In the genomic region with DNA sequence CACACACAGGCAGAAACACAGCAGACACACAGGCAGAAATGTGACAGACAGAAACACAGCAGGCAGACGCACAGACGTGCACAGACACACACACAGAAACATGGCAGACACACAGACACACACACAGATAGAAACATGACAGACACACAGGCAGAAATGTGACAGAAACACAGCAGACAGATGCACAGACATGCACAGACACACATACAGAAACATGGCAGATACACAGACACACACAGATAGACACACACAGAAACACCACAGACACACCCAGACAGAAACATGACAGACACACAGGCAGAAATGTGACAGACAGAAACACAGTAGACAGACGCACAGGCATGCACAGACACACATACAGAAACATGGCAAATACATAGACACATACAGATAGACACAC, we compare ENCODE assay signal across 17 cellular contexts. TPM values are rescaled to one million over a fixed set of nuclear protein-coding genes. Genes with fewer than 3 reads are reported as not detected.
DNase-seq lines count a peak whose midpoint lies in the region; ATAC-seq, FAIRE-seq and TF ChIP-seq lines count a peak whose summit lies in the region.
"Had no signal": no experiment of that assay in that cellular context is flagged by ENCODE, and none has a peak within 500 bp of the region (broad histone marks: within the 10 kb centered on the region; RNA-seq: fewer than 3 reads in every experiment).

No MANE protein-coding gene starts in this region.

- peaks cover under 1% of the 10 kb centered on the region for H3K36me3 Mint-ChIP-seq in activated CD4-positive, alpha-beta T cell treated with anti-CD3 and anti-CD28 coated beads for 36 hours (ENCODE audit: low read depth)
- no peaks in the 10 kb centered on the region for H3K36me3 Mint-ChIP-seq in endothelial cell (ENCODE audit: low read depth, unreplicated experiment)
- H3K36me3 Mint-ChIP-seq: mesothelial cell of epicardium had no signal

- no peaks in the 10 kb centered on the region for H3K9me2 ChIP-seq in Karpas-422 (replicated peaks; ENCODE audit: insufficient read depth, low read length)

- no peak for TF ChIP-seq POLR2A in GM12878 (IDR thresholded peaks at IDR 0.05; ENCODE audit: low read depth, low read length)
- TF ChIP-seq POLR2A in right lobe of liver (IDR thresholded peaks at IDR 0.05): no peak

- no peak for TF ChIP-seq RAD21 in GM12878 (IDR thresholded peaks at IDR 0.05; ENCODE audit: insufficient read depth, low read depth, low read length)

- H3K4me1 ChIP-seq in GM12878 (ENCODE audit: control insufficient read depth, insufficient read depth, low read length) (peaks cover 12% of the 10 kb centered on the region), right lobe of liver (peaks cover 0 to 11% (median 0%) of the 10 kb centered on the region in 4 donors), tibial artery (peaks cover 0 to 91% (median 67%) of the 10 kb centered on the region in 4 donors), Karpas-422 (ENCODE audit: low read length) (peaks cover 7% of the 10 kb centered on the region; the same call in 1 of the 2 replicates)

- in situ Hi-C loops in GM12878 (cut with MboI): no loop called here

- no peaks in the 10 kb centered on the region for H3K9me3 Mint-ChIP-seq in activated CD4-positive, alpha-beta T cell treated with anti-CD3 and anti-CD28 coated beads for 36 hours (ENCODE audit: low read depth)
- H3K9me3 Mint-ChIP-seq in endothelial cell (ENCODE audit: unreplicated experiment): no peaks in the 10 kb centered on the region
- H3K9me3 Mint-ChIP-seq: mesothelial cell of epicardium had no signal

- H3K27me3 Mint-ChIP-seq in activated CD4-positive, alpha-beta T cell treated with anti-CD3 and anti-CD28 coated beads for 36 hours: peaks cover 2% of the 10 kb centered on the region
- peaks cover 4% of the 10 kb centered on the region for H3K27me3 Mint-ChIP-seq in endothelial cell (ENCODE audit: unreplicated experiment)

- no peak overlapping the region for H3K4me3 ChIP-seq in GM12878
- H3K4me3 ChIP-seq in right lobe of liver: peak overlapping the region; percentile 7 to 42 (median 26)
- H3K4me3 ChIP-seq in tibial artery: peak overlapping the region; percentile 84 to 88
- H3K4me3 ChIP-seq in Karpas-422 (ENCODE audit: low read length): no peak overlapping the region

- no peak for TF ChIP-seq EP300 in GM12878 (IDR thresholded peaks at IDR 0.05; ENCODE audit: borderline replicate concordance in 1 of 2, control insufficient read depth in 1 of 2, low read depth in 2 of 2, low read length in 2 of 2)

- H3K9ac ChIP-seq in GM12878 (ENCODE audit: control insufficient read depth, insufficient read depth, low read length) (no peak overlapping the region), Karpas-422 (ENCODE audit: low read length) (no peak overlapping the region)

- H3K4me3 Mint-ChIP-seq in activated CD4-positive, alpha-beta T cell treated with anti-CD3 and anti-CD28 coated beads for 36 hours: no peak overlapping the region
- no peak overlapping the region for H3K4me3 Mint-ChIP-seq in endothelial cell (ENCODE audit: unreplicated experiment)
- H3K4me3 Mint-ChIP-seq: mesothelial cell of epicardium had no signal

- no peak overlapping the region for H3K27ac ChIP-seq in GM12878 (ENCODE audit: control insufficient read depth, insufficient read depth)
- peak overlapping the region in 1 of 3 donors; percentile 31 for H3K27ac ChIP-seq in right lobe of liver
- peak overlapping the region; percentile 96 to 97 for H3K27ac ChIP-seq in tibial artery
- H3K27ac ChIP-seq in Karpas-422 (ENCODE audit: low read length): no peak overlapping the region
- H3K27ac ChIP-seq: dorsolateral prefrontal cortex had no signal

- H2AFZ ChIP-seq in GM12878 (ENCODE audit: control insufficient read depth, low read depth, low read length): peak overlapping the region; percentile 28
- no peak overlapping the region for H2AFZ ChIP-seq in Karpas-422 (ENCODE audit: low read length)

- no peak for TF ChIP-seq CTCF in GM12878 (IDR thresholded peaks at IDR 0.05 in 2 of 3, conservative IDR thresholded peaks at IDR 0.05 in 1 of 3; ENCODE audit: control insufficient read depth in 2 of 3, extremely low read depth in 1 of 3, insufficient read depth in 1 of 3, low read depth in 3 of 3, low read length in 3 of 3)
- TF ChIP-seq CTCF in right lobe of liver (IDR thresholded peaks at IDR 0.05): no peak
- TF ChIP-seq CTCF in tibial artery (IDR thresholded peaks at IDR 0.05): no peak
- no peak for TF ChIP-seq CTCF in endothelial cell (IDR thresholded peaks at IDR 0.05; ENCODE audit: unreplicated experiment)

- RAD21 ChIA-PET in GM12878 (lab: Charles Lee; ENCODE audit: unreplicated experiment): interaction anchor here (0.6 to 1.4 kb wide), 2 partner anchors 17 to 51 kb away, joined by 3 read pairs; no protein-coding TSS in a partner anchor

- H3K27me3 ChIP-seq in GM12878 (replicated peaks in 1 of 2; ENCODE audit: control insufficient read depth in 2 of 2, insufficient read depth in 2 of 2, low read length in 1 of 2) (no peaks in the 10 kb centered on the region), right lobe of liver (no peaks in the 10 kb centered on the region), tibial artery (no peaks in the 10 kb centered on the region), Karpas-422 (ENCODE audit: low read length) (no peaks in the 10 kb centered on the region)

- H3K36me3 ChIP-seq in GM12878 (ENCODE audit: control insufficient read depth in 2 of 2, insufficient read depth in 2 of 2, low read length in 1 of 2) (no peaks in the 10 kb centered on the region), right lobe of liver (no peaks in the 10 kb centered on the region), tibial artery (peaks cover under 1 to 2% (median 2%) of the 10 kb centered on the region in 3 donors), Karpas-422 (ENCODE audit: insufficient read depth, low read length) (no peaks in the 10 kb centered on the region)

- H3K9me3 ChIP-seq in GM12878 (replicated peaks; ENCODE audit: control insufficient read depth, insufficient read depth, low read length): no peaks in the 10 kb centered on the region
- no peaks in the 10 kb centered on the region for H3K9me3 ChIP-seq in right lobe of liver
- H3K9me3 ChIP-seq in tibial artery: no peaks in the 10 kb centered on the region
- no peaks in the 10 kb centered on the region for H3K9me3 ChIP-seq in Karpas-422 (ENCODE audit: low read length)

- H3K4me1 Mint-ChIP-seq in activated CD4-positive, alpha-beta T cell treated with anti-CD3 and anti-CD28 coated beads for 36 hours: peaks cover 2% of the 10 kb centered on the region
- H3K4me1 Mint-ChIP-seq in endothelial cell (ENCODE audit: unreplicated experiment): peaks cover 11% of the 10 kb centered on the region

- CTCF ChIA-PET in activated CD4-positive, alpha-beta T cell treated with anti-CD3 and anti-CD28 coated beads for 36 hours (lab: Charles Lee): interaction anchor here (0.6 to 1.2 kb wide), 3 partner anchors 14 to 19 kb away, joined by 3 to 6 read pairs (median 4); no protein-coding TSS in a partner anchor
- CTCF ChIA-PET in GM12878 (lab: Yijun Ruan, JAX): interaction anchor here (1.5 kb wide), 2 partner anchors 18 to 60 kb away, joined by 3 to 4 read pairs; no protein-coding TSS in a partner anchor

- DNase-seq in activated CD4-positive, alpha-beta T cell treated with anti-CD3 and anti-CD28 coated beads for 36 hours: no peak
- no peak for DNase-seq in activated CD4-positive, alpha-beta T cell treated with anti-CD3 and anti-CD28 coated beads, Interleukin-2, amount 50 U/mL, for 4 hours
- DNase-seq in GM12878 (ENCODE audit: low read depth, low spot score): no peak
- no peak for DNase-seq in right lobe of liver
- DNase-seq in tibial artery: no peak
- DNase-seq in Karpas-422: no peak
- no peak for DNase-seq in endothelial cell (ENCODE audit: low spot score)
- DNase-seq in activated T-cell treated with anti-CD3 and anti-CD28 coated beads for 4 hours: no peak
- DNase-seq: dorsolateral prefrontal cortex; NCI-H2029 treated with DMSO at 0.1 percent for 48 hours; nucleus accumbens; RPMI8226; stimulated activated CD4-positive, alpha-beta T cell treated with anti-CD3 and anti-CD28 coated beads, Interleukin-12 subunit alpha, Interleukin-12 subunit beta, amount 100 ng/mL, for 4 hours; T-helper 1 cell had no signal

- intact Hi-C loops in activated CD4-positive, alpha-beta T cell treated with anti-CD3 and anti-CD28 coated beads for 36 hours (cut with DNase I, micrococcal nuclease): no loop called here
- intact Hi-C loops in GM12878 (cut with micrococcal nuclease; ENCODE audit: unreplicated experiment): loop anchor here (5.0 kb wide), 1 partner anchor 33 kb away; the partner anchor contains the start of gene HMG20B
- intact Hi-C loops in right lobe of liver (cut with DNase I): no loop called here
- intact Hi-C loops in tibial artery (cut with DNase I; ENCODE audit: low total_unique reads): loop anchor here (10.0 kb wide), 1 partner anchor 141 kb away; no protein-coding TSS in a partner anchor

- H3K27ac Mint-ChIP-seq in activated CD4-positive, alpha-beta T cell treated with anti-CD3 and anti-CD28 coated beads for 36 hours: no peak overlapping the region
- H3K27ac Mint-ChIP-seq in endothelial cell (ENCODE audit: unreplicated experiment): no peak overlapping the region
- H3K27ac Mint-ChIP-seq: mesothelial cell of epicardium had no signal

- no TSS peak for BruUV-seq in GM12878 (replicated peaks; lab: Mats Ljungman, UMichigan)

- H3K79me2 ChIP-seq in GM12878 (ENCODE audit: control insufficient read depth, insufficient read depth, low read length): no peaks in the 10 kb centered on the region
- no peaks in the 10 kb centered on the region for H3K79me2 ChIP-seq in Karpas-422 (ENCODE audit: low read length)

- POLR2A ChIA-PET in activated CD4-positive, alpha-beta T cell treated with anti-CD3 and anti-CD28 coated beads for 36 hours (lab: Charles Lee): no interaction called here
- POLR2A ChIA-PET in GM12878 (lab: Charles Lee): interaction anchor here (1.3 kb wide), 1 partner anchor 14 kb away, joined by 3 read pairs; no protein-coding TSS in a partner anchor

- peak; percentile 75 for FAIRE-seq in GM12878 (lab: Jason Lieb, UNC)

- H3K4me2 ChIP-seq in GM12878 (ENCODE audit: control insufficient read depth, insufficient read depth): peak overlapping the region; percentile 15; the same call in 1 of the 2 replicates
- no peak overlapping the region for H3K4me2 ChIP-seq in Karpas-422 (ENCODE audit: low read depth, low read length, poor library complexity, severe bottlenecking)

- H4K20me1 ChIP-seq in GM12878 (ENCODE audit: control insufficient read depth, insufficient read depth) (no peaks in the 10 kb centered on the region), Karpas-422 (ENCODE audit: insufficient read depth, low read depth, low read length) (peaks cover 10% of the 10 kb centered on the region; the same call in 1 of the 2 replicates)

- peak; percentile 4 for ATAC-seq in activated CD4-positive, alpha-beta T cell treated with anti-CD3 and anti-CD28 coated beads for 36 hours
- ATAC-seq in GM12878 (no peak), right lobe of liver (no peak)

- 33% methylated on average over 3 of the region's 3 CpGs for WGBS in GM12878 (ENCODE audit: insufficient coverage, insufficient replicate concordance, low lambda C conversion rate, missing lambda C conversion rate)
- WGBS in right lobe of liver (ENCODE audit: insufficient coverage, low coverage, low lambda C conversion rate, missing lambda C conversion rate): 57% methylated on average over 3 of the region's 3 CpGs

- SMC1A ChIA-PET in GM12878 (lab: Charles Lee; ENCODE audit: uncharacterized antibody, unreplicated experiment): no interaction called here

RNA-seq across cellular contexts. Expression of gene TBXA2R, which starts 1.3 kb away (rescaled TPM):
- under 1 TPM; 0.64 to 0.72 TPM for total RNA-seq in activated CD4-positive, alpha-beta T cell treated with anti-CD3 and anti-CD28 coated beads for 36 hours
- 0.34 and 1.2 TPM in 2 replicates for total RNA-seq in GM12878 (2013; cell fraction: nucleolus; rRNA removed)
- total RNA-seq in GM12878 (2014; rRNA removed) (not detected in 2 replicates), GM12878 (2014; rRNA removed; fragmentation: Illumina TruSeq; extraction: Trizol) (not detected in 2 replicates), GM12878 (2021) (not detected in 2 replicates), right lobe of liver (10 to 100 TPM in 1 of 6 experiments, 1 to 10 TPM in 5; 2.8 to 10.4 (median 4.7) TPM), endothelial cell (ENCODE audit: unreplicated experiment) (7.3 TPM)
- polyA plus RNA-seq in GM12878 (2011; ENCODE audit: low read depth): not detected
- polyA plus RNA-seq in GM12878 (2011; rRNA removed) (0.03 TPM in 1 of 2 replicates, not detected in the other), GM12878 (2014; fragmentation: Illumina TruSeq; extraction: Trizol) (0.03 TPM in 1 of 2 replicates, not detected in the other), GM12878 (2014; fragmentation: Nextera tagmentation; extraction: Ambion mirVana) (not detected), GM12878 (2014; rRNA removed) (0.10 TPM in 1 of 2 replicates, not detected in the other), GM12878 (2016; fragmentation: Nextera tagmentation; extraction: Ambion mirVana) (not detected)
- 0.05 and 0.06 TPM in 2 replicates for polyA plus RNA-seq in GM12878 (2011; cell fraction: cytosol; rRNA removed)
- polyA plus RNA-seq in GM12878 (2011; cell fraction: nucleus; rRNA removed): 0.12 and 0.13 TPM in 2 replicates
- 0.10 and 0.14 TPM in 2 replicates for polyA plus RNA-seq in GM12878 (2012)
- polyA minus RNA-seq in GM12878 (2011; rRNA and poly(A)+ RNA removed): not detected in 2 replicates
- polyA minus RNA-seq in GM12878 (2011; cell fraction: cytosol; rRNA and poly(A)+ RNA removed): not detected in 2 replicates
- polyA minus RNA-seq in GM12878 (2011; cell fraction: nucleus; rRNA and poly(A)+ RNA removed): not detected in 2 replicates
- 0.15 and 0.22 TPM in 2 replicates for total RNA-seq in Karpas-422 (2014; rRNA removed; shearing (Covaris generic); ENCODE audit: low replicate concordance)

RNA-seq across cellular contexts. Expression of gene GIPC3, which starts 20.1 kb away (rescaled TPM):
- total RNA-seq in activated CD4-positive, alpha-beta T cell treated with anti-CD3 and anti-CD28 coated beads for 36 hours: under 1 TPM; 0.48 to 0.51 TPM
- not detected in 2 replicates for total RNA-seq in GM12878 (2013; cell fraction: nucleolus; rRNA removed)
- total RNA-seq in GM12878 (2014; rRNA removed): not detected in 2 replicates
- total RNA-seq in GM12878 (2014; rRNA removed; fragmentation: Illumina TruSeq; extraction: Trizol): not detected in 2 replicates
- total RNA-seq in GM12878 (2021): not detected in 2 replicates
- polyA plus RNA-seq in GM12878 (2011; ENCODE audit: low read depth): 0.07 TPM
- polyA plus RNA-seq in GM12878 (2011; rRNA removed): not detected in 2 replicates
- polyA plus RNA-seq in GM12878 (2011; cell fraction: cytosol; rRNA removed): not detected in 2 replicates
- polyA plus RNA-seq in GM12878 (2011; cell fraction: nucleus; rRNA removed): not detected in 2 replicates
- 0.08 and 0.13 TPM in 2 replicates for polyA plus RNA-seq in GM12878 (2012)
- not detected in 2 replicates for polyA plus RNA-seq in GM12878 (2014; fragmentation: Illumina TruSeq; extraction: Trizol)
- not detected for polyA plus RNA-seq in GM12878 (2014; fragmentation: Nextera tagmentation; extraction: Ambion mirVana)
- not detected in 2 replicates for polyA plus RNA-seq in GM12878 (2014; rRNA removed)
- polyA plus RNA-seq in GM12878 (2016; fragmentation: Nextera tagmentation; extraction: Ambion mirVana): not detected
- not detected in 2 replicates for polyA minus RNA-seq in GM12878 (2011; rRNA and poly(A)+ RNA removed)
- not detected in 2 replicates for polyA minus RNA-seq in GM12878 (2011; cell fraction: cytosol; rRNA and poly(A)+ RNA removed)
- polyA minus RNA-seq in GM12878 (2011; cell fraction: nucleus; rRNA and poly(A)+ RNA removed): not detected in 2 replicates
- total RNA-seq in right lobe of liver: 1 to 10 TPM in 2 of 6 experiments, under 1 TPM in 4; 0.51 to 1.6 (median 0.80) TPM
- total RNA-seq in Karpas-422 (2014; rRNA removed; shearing (Covaris generic); ENCODE audit: low replicate concordance): not detected in 2 replicates
- 11.0 TPM for total RNA-seq in endothelial cell (ENCODE audit: unreplicated experiment)
- total RNA-seq: A172, M059J had no signal

RNA-seq across cellular contexts. Expression of gene CACTIN, which starts 21.2 kb away (rescaled TPM):
- total RNA-seq in activated CD4-positive, alpha-beta T cell treated with anti-CD3 and anti-CD28 coated beads for 36 hours: 10 to 100 TPM; 28.0 to 33.6 TPM
- 20.6 and 28.4 TPM in 2 replicates for total RNA-seq in GM12878 (2013; cell fraction: nucleolus; rRNA removed)
- total RNA-seq in GM12878 (2014; rRNA removed) (26.4 and 29.5 TPM in 2 replicates), GM12878 (2014; rRNA removed; fragmentation: Illumina TruSeq; extraction: Trizol) (9.3 and 12.5 TPM in 2 replicates), GM12878 (2021) (28.9 and 31.4 TPM in 2 replicates), right lobe of liver (10 to 100 TPM in 4 of 6 experiments, 1 to 10 TPM in 2; 8.4 to 14.9 (median 10.3) TPM), endothelial cell (ENCODE audit: unreplicated experiment) (31.8 TPM)
- polyA plus RNA-seq in GM12878 (2011; ENCODE audit: low read depth): 7.6 TPM
- polyA plus RNA-seq in GM12878 (2011; rRNA removed) (5.3 and 12.6 TPM in 2 replicates), GM12878 (2014; fragmentation: Illumina TruSeq; extraction: Trizol) (1.9 and 4.7 TPM in 2 replicates), GM12878 (2014; fragmentation: Nextera tagmentation; extraction: Ambion mirVana) (1 to 10 TPM in 1 of 2 experiments, under 1 TPM in 1; 0.40 to 1.4 TPM), GM12878 (2014; rRNA removed) (25.8 and 32.6 TPM in 2 replicates), GM12878 (2016; fragmentation: Nextera tagmentation; extraction: Ambion mirVana) (10 to 100 TPM; 11.7 to 14.6 TPM)
- 15.0 and 22.8 TPM in 2 replicates for polyA plus RNA-seq in GM12878 (2011; cell fraction: cytosol; rRNA removed)
- polyA plus RNA-seq in GM12878 (2011; cell fraction: nucleus; rRNA removed): 43.1 and 62.5 TPM in 2 replicates
- polyA plus RNA-seq in GM12878 (2012): 13.5 and 14.9 TPM in 2 replicates
- polyA minus RNA-seq in GM12878 (2011; rRNA and poly(A)+ RNA removed): 6.9 and 11.5 TPM in 2 replicates
- 4.9 and 7.6 TPM in 2 replicates for polyA minus RNA-seq in GM12878 (2011; cell fraction: cytosol; rRNA and poly(A)+ RNA removed)
- polyA minus RNA-seq in GM12878 (2011; cell fraction: nucleus; rRNA and poly(A)+ RNA removed): 5.2 and 10.4 TPM in 2 replicates
- 9.5 and 24.8 TPM in 2 replicates for total RNA-seq in Karpas-422 (2014; rRNA removed; shearing (Covaris generic); ENCODE audit: low replicate concordance)

RNA-seq across cellular contexts. Expression of gene HMG20B, which starts 32.6 kb away (rescaled TPM):
- 10 to 100 TPM; 59.5 to 62.5 TPM for total RNA-seq in activated CD4-positive, alpha-beta T cell treated with anti-CD3 and anti-CD28 coated beads for 36 hours
- 16.4 and 20.5 TPM in 2 replicates for total RNA-seq in GM12878 (2013; cell fraction: nucleolus; rRNA removed)
- total RNA-seq in GM12878 (2014; rRNA removed): 62.9 and 68.5 TPM in 2 replicates
- 21.8 and 22.5 TPM in 2 replicates for total RNA-seq in GM12878 (2014; rRNA removed; fragmentation: Illumina TruSeq; extraction: Trizol)
- total RNA-seq in GM12878 (2021): 80.9 and 86.4 TPM in 2 replicates
- 20.6 TPM for polyA plus RNA-seq in GM12878 (2011; ENCODE audit: low read depth)
- polyA plus RNA-seq in GM12878 (2011; rRNA removed): 22.7 and 30.4 TPM in 2 replicates
- 33.5 and 57.7 TPM in 2 replicates for polyA plus RNA-seq in GM12878 (2011; cell fraction: cytosol; rRNA removed)
- polyA plus RNA-seq in GM12878 (2011; cell fraction: nucleus; rRNA removed): 106 and 137 TPM in 2 replicates
- polyA plus RNA-seq in GM12878 (2012): 52.1 and 53.5 TPM in 2 replicates
- polyA plus RNA-seq in GM12878 (2014; fragmentation: Illumina TruSeq; extraction: Trizol): 7.8 and 12.9 TPM in 2 replicates
- polyA plus RNA-seq in GM12878 (2014; fragmentation: Nextera tagmentation; extraction: Ambion mirVana): 1 to 10 TPM in 1 of 2 experiments, under 1 TPM in 1; 0.37 to 1.8 TPM
- polyA plus RNA-seq in GM12878 (2014; rRNA removed): 92.7 and 104 TPM in 2 replicates
- polyA plus RNA-seq in GM12878 (2016; fragmentation: Nextera tagmentation; extraction: Ambion mirVana): 10 to 100 TPM; 63.6 to 69.1 TPM
- 4.9 and 10.6 TPM in 2 replicates for polyA minus RNA-seq in GM12878 (2011; rRNA and poly(A)+ RNA removed)
- polyA minus RNA-seq in GM12878 (2011; cell fraction: cytosol; rRNA and poly(A)+ RNA removed): 21.8 and 28.1 TPM in 2 replicates
- polyA minus RNA-seq in GM12878 (2011; cell fraction: nucleus; rRNA and poly(A)+ RNA removed): 8.1 and 14.1 TPM in 2 replicates
- 10 to 100 TPM; 30.7 to 58.6 (median 33.3) TPM for total RNA-seq in right lobe of liver
- total RNA-seq in Karpas-422 (2014; rRNA removed; shearing (Covaris generic); ENCODE audit: low replicate concordance): 53.7 and 127 TPM in 2 replicates
- total RNA-seq in endothelial cell (ENCODE audit: unreplicated experiment): 77.2 TPM

RNA-seq across cellular contexts. Expression of gene MFSD12, which starts 48.0 kb away (rescaled TPM):
- 10 to 100 TPM; 44.7 to 46.7 TPM for total RNA-seq in activated CD4-positive, alpha-beta T cell treated with anti-CD3 and anti-CD28 coated beads for 36 hours
- total RNA-seq in GM12878 (2013; cell fraction: nucleolus; rRNA removed): 108 and 117 TPM in 2 replicates
- total RNA-seq in GM12878 (2014; rRNA removed) (49.1 and 50.5 TPM in 2 replicates), GM12878 (2014; rRNA removed; fragmentation: Illumina TruSeq; extraction: Trizol) (14.2 and 15.3 TPM in 2 replicates), GM12878 (2021) (56.3 and 65.9 TPM in 2 replicates), right lobe of liver (100 to 1,000 TPM in 1 of 6 experiments, 10 to 100 TPM in 5; 23.8 to 114 (median 31.5) TPM), endothelial cell (ENCODE audit: unreplicated experiment) (54.5 TPM)
- 6.7 TPM for polyA plus RNA-seq in GM12878 (2011; ENCODE audit: low read depth)
- polyA plus RNA-seq in GM12878 (2011; rRNA removed) (8.4 and 18.2 TPM in 2 replicates), GM12878 (2014; fragmentation: Illumina TruSeq; extraction: Trizol) (6.6 and 13.8 TPM in 2 replicates), GM12878 (2014; fragmentation: Nextera tagmentation; extraction: Ambion mirVana) (1 to 10 TPM in 1 of 2 experiments, under 1 TPM in 1; 0.58 to 1.9 TPM), GM12878 (2014; rRNA removed) (53.8 and 71.4 TPM in 2 replicates), GM12878 (2016; fragmentation: Nextera tagmentation; extraction: Ambion mirVana) (10 to 100 TPM in 1 of 2 experiments, 1 to 10 TPM in 1; 7.3 to 25.0 TPM)
- 24.8 and 37.2 TPM in 2 replicates for polyA plus RNA-seq in GM12878 (2011; cell fraction: cytosol; rRNA removed)
- 98.5 and 132 TPM in 2 replicates for polyA plus RNA-seq in GM12878 (2011; cell fraction: nucleus; rRNA removed)
- polyA plus RNA-seq in GM12878 (2012): 28.8 and 29.4 TPM in 2 replicates
- polyA minus RNA-seq in GM12878 (2011; rRNA and poly(A)+ RNA removed): 15.9 and 23.6 TPM in 2 replicates
- polyA minus RNA-seq in GM12878 (2011; cell fraction: cytosol; rRNA and poly(A)+ RNA removed): 25.9 and 34.3 TPM in 2 replicates
- polyA minus RNA-seq in GM12878 (2011; cell fraction: nucleus; rRNA and poly(A)+ RNA removed): 17.0 and 35.6 TPM in 2 replicates
- 34.5 and 102 TPM in 2 replicates for total RNA-seq in Karpas-422 (2014; rRNA removed; shearing (Covaris generic); ENCODE audit: low replicate concordance)

Comparison
In these comparisons a context has a peak if more than half of its experiments do, and no peak if none do; other contexts are left out.
1. H3K27ac ChIP-seq: peak in tibial artery (2 of 2); none in GM12878 (single experiment) and Karpas-422 (single experiment).
2. H3K4me3 ChIP-seq: peak in right lobe of liver (3 of 3) and tibial artery (2 of 2); none in GM12878 (single experiment) and Karpas-422 (single experiment).
3. intact Hi-C loops: an anchor here in GM12878 (5.0 kb wide) and tibial artery (10.0 kb wide); none called in activated CD4-positive, alpha-beta T cell treated with anti-CD3 and anti-CD28 coated beads for 36 hours and right lobe of liver.